ENCODE assay signal across 1 cellular context in genomic region chr15:101723874-101724674, GRCh38.
TF ChIP-seq lines count a peak whose summit lies in the region.

Gene TARS3, minus strand, starts transcription at chr15:101724473. Its CDS starts 86 bp downstream, at chr15:101724387.

TF ChIP-seq in A549, 52 proteins besides CTCF, POLR2A, EP300 and RAD21 (continued from another document):
- TF ChIP-seq PHF8 (IDR thresholded peaks at IDR 0.05; ENCODE audit: borderline replicate concordance, low read depth) (peak; percentile 94), BCL3 (IDR thresholded peaks at IDR 0.05) (peak; percentile 78; the same call in 2 of the 3 replicates), CHD4 (IDR thresholded peaks at IDR 0.05; ENCODE audit: borderline replicate concordance) (no peak), CBX2 (IDR thresholded peaks at IDR 0.05; ENCODE audit: borderline replicate concordance, low read depth) (no peak), TFCP2L1 (CRISPR knock-in tag; IDR thresholded peaks at IDR 0.05) (no peak), PBX3 (IDR thresholded peaks at IDR 0.05) (no peak), EHMT2 (IDR thresholded peaks at IDR 0.05; ENCODE audit: low read depth) (no peak), ZC3H11A (IDR thresholded peaks at IDR 0.05) (no peak), SREBF2 (IDR thresholded peaks at IDR 0.05) (no peak), RFX5 (IDR thresholded peaks at IDR 0.05) (no peak), HDAC2 (IDR thresholded peaks at IDR 0.05) (peak; percentile 54; the same call in 1 of the 2 replicates), RNF2 (IDR thresholded peaks at IDR 0.05; ENCODE audit: borderline replicate concordance, low read depth) (peak; percentile 73; the same call in 1 of the 2 replicates), CEBPB (IDR thresholded peaks at IDR 0.05) (no peak), CHD2 (IDR thresholded peaks at IDR 0.05; ENCODE audit: low read length, partially characterized antibody) (peak; percentile 61), FOSB (CRISPR knock-in tag; IDR thresholded peaks at IDR 0.05) (no peak), HOXB13 (CRISPR knock-in tag; IDR thresholded peaks at IDR 0.05; ENCODE audit: low read depth) (no peak), HOXA7 (CRISPR knock-in tag; IDR thresholded peaks at IDR 0.05) (no peak), MAFK (IDR thresholded peaks at IDR 0.05; ENCODE audit: partially characterized antibody) (no peak), NR3C1 (IDR thresholded peaks at IDR 0.05) (no peak), HES2 (IDR thresholded peaks at IDR 0.05) (no peak), MYC (IDR thresholded peaks at IDR 0.05; ENCODE audit: borderline replicate concordance, low read length) (0 out of 2 replicates have a peak, but pooled peaks have one; percentile 44), ZNF302 (CRISPR knock-in tag; IDR thresholded peaks at IDR 0.05) (no peak)
- TF ChIP-seq, protein P1, sequence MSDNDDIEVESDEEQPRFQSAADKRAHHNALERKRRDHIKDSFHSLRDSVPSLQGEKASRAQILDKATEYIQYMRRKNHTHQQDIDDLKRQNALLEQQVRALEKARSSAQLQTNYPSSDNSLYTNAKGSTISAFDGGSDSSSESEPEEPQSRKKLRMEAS (IDR thresholded peaks at IDR 0.05), result peak; percentile 82
- TF ChIP-seq, protein P2, sequence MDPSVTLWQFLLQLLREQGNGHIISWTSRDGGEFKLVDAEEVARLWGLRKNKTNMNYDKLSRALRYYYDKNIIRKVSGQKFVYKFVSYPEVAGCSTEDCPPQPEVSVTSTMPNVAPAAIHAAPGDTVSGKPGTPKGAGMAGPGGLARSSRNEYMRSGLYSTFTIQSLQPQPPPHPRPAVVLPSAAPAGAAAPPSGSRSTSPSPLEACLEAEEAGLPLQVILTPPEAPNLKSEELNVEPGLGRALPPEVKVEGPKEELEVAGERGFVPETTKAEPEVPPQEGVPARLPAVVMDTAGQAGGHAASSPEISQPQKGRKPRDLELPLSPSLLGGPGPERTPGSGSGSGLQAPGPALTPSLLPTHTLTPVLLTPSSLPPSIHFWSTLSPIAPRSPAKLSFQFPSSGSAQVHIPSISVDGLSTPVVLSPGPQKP (IDR thresholded peaks at IDR 0.05; ENCODE audit: low read depth, low read length), result no peak
